1 cellular context compared by ENCODE assay signal in genomic region chr3:111768571-111769100, GRCh38.
TF ChIP-seq lines count a peak whose summit lies in the region.

No MANE protein-coding gene starts in this region.

TF ChIP-seq in HEK293, 187 proteins besides CTCF, POLR2A, EP300 and RAD21 (continued from another document):
- TF ChIP-seq ZBTB44 (tag by site-specific recombination; IDR thresholded peaks at IDR 0.05): no peak
TF ChIP-seq in HEK293: peak in this region for 3.
